In genomic region chr3:45246236-45246635, GRCh38 we compare ENCODE assay signal across 24 cellular contexts.
"Had no signal": no experiment of that assay in that cellular context is flagged by ENCODE, and none has a peak within 500 bp of the region (broad histone marks: within the 10 kb centered on the region; RNA-seq: fewer than 3 reads in every experiment).

No MANE protein-coding gene starts in this region.

- DNase-seq: colonic mucosa; cortex of kidney; effector CD8-positive, alpha-beta T cell; effector memory CD8-positive, alpha-beta T cell; endodermal cell; erythroblast; esophagus squamous epithelium; foreskin fibroblast; foreskin melanocyte; gastrocnemius medialis; glutamatergic neuron; head of caudate nucleus; heart right ventricle; left cardiac atrium; left lung; left ventricle myocardium superior; lower lobe of right lung; mesenchymal stem cell; mucosa of descending colon; naive B cell had no signal

- ATAC-seq: effector memory CD8-positive, alpha-beta T cell; esophagus mucosa; gastrocnemius medialis; heart right ventricle; left cardiac atrium; left lung; left ventricle myocardium superior; lower lobe of right lung; mucosa of descending colon had no signal

- H3K9me3 ChIP-seq: colonic mucosa, esophagus squamous epithelium, gastrocnemius medialis, heart right ventricle, left lung, lower lobe of right lung, mucosa of descending colon had no signal

- H3K4me1 ChIP-seq: colonic mucosa, esophagus squamous epithelium, gastrocnemius medialis, heart right ventricle, left lung, lower lobe of right lung had no signal

- H3K27ac ChIP-seq: colonic mucosa, epithelial cell of prostate, gastrocnemius medialis, heart right ventricle, left lung, lower lobe of right lung had no signal

- H3K4me1 Mint-ChIP-seq: mesothelial cell of epicardium, naive B cell had no signal

- H3K36me3 ChIP-seq: colonic mucosa, esophagus squamous epithelium, gastrocnemius medialis, heart right ventricle, left lung, lower lobe of right lung had no signal

- H3K4me3 ChIP-seq: colonic mucosa, esophagus squamous epithelium, gastrocnemius medialis, heart right ventricle, left lung, lower lobe of right lung, mucosa of descending colon had no signal

- H3K27me3 ChIP-seq: colonic mucosa, esophagus squamous epithelium, gastrocnemius medialis, left lung had no signal

- H3K27ac Mint-ChIP-seq: dendritic cell treated with granulocyte-macrophage colony-stimulating factor and Interleukin-4, amounts not matched to agents 40 ng/mL and 50 ng/mL, for 4 days; effector memory CD8-positive, alpha-beta T cell; endodermal cell; mesothelial cell of epicardium had no signal

- H3K9me3 Mint-ChIP-seq: dendritic cell treated with granulocyte-macrophage colony-stimulating factor and Interleukin-4, amounts not matched to agents 40 ng/mL and 50 ng/mL, for 4 days; effector memory CD8-positive, alpha-beta T cell; endodermal cell; mesothelial cell of epicardium had no signal

- H3K36me3 Mint-ChIP-seq: mesothelial cell of epicardium, naive B cell had no signal

- H3K4me3 Mint-ChIP-seq: dendritic cell treated with granulocyte-macrophage colony-stimulating factor and Interleukin-4, amounts not matched to agents 40 ng/mL and 50 ng/mL, for 4 days; effector memory CD8-positive, alpha-beta T cell; endodermal cell; mesothelial cell of epicardium; naive B cell had no signal
